In genomic region chr6:159968295-159969203, GRCh38 we compare ENCODE assay signal across 8 cellular contexts. TPM values are rescaled to one million over a fixed set of nuclear protein-coding genes. Genes with fewer than 3 reads are reported as not detected.
DNase-seq lines count a peak whose midpoint lies in the region; ATAC-seq, FAIRE-seq and TF ChIP-seq lines count a peak whose summit lies in the region.

Gene IGF2R (plus strand): TSS chr6:159969082. CDS start chr6:159969247, 165 bp downstream.

- peak; percentile 99 for DNase-seq in D341Med (ENCODE audit: low spot score)
- peak; percentile 83 for DNase-seq in HTR-8/SVneo (ENCODE audit: insufficient read length, low spot score)
- DNase-seq in OCI-LY7 (ENCODE audit: low spot score), result peak; percentile 96
- peak; percentile 89 for DNase-seq in activated T-cell treated with anti-CD3 and anti-CD28 coated beads for 24 hours (ENCODE audit: low read depth)
- peak; percentile 94 for DNase-seq in epidermal melanocyte (ENCODE audit: insufficient read length, low spot score)
- peak; percentile 90 to 94 for DNase-seq in stimulated activated CD8-positive, alpha-beta memory T cell treated with anti-CD3 and anti-CD28 coated beads, Interleukin-2, amount 100 ng/mL, for 48 hours (ENCODE audit: low read depth in 2 of 2)

- H3K9me2 ChIP-seq in OCI-LY7 (ENCODE audit: insufficient read depth, low read length), result no peaks in the 10 kb centered on the region

- H3K27ac ChIP-seq in OCI-LY7 (ENCODE audit: low read depth, low read length, poor library complexity, severe bottlenecking), result peak within 1 kb of the TSS; percentile 19

- H3K27me3 ChIP-seq in mononuclear cell (ENCODE audit: insufficient read depth, low read length), result no peaks in the 10 kb centered on the region

- intact Hi-C loops in OCI-LY7 (cut with micrococcal nuclease; ENCODE audit: unreplicated experiment), result loop anchor here (1.0 to 10.0 kb wide), 3 partner anchors 11 to 276 kb away; partner anchors contain the start of genes MRPL18 and SOD2

- H3K4me3 ChIP-seq in OCI-LY7 (ENCODE audit: low read depth, low read length, poor library complexity, severe bottlenecking), result peak within 1 kb of the TSS; percentile 92
- peak within 1 kb of the TSS; percentile 77 for H3K4me3 ChIP-seq in mononuclear cell (ENCODE audit: low read length)

- no peaks in the 10 kb centered on the region for H3K36me3 ChIP-seq in OCI-LY7 (ENCODE audit: insufficient read depth, low read length)

- peaks cover 17% of the 10 kb centered on the region for H3K4me1 ChIP-seq in OCI-LY7 (ENCODE audit: insufficient read depth, low read length, poor library complexity, severe bottlenecking)
- H3K4me1 ChIP-seq in mononuclear cell (ENCODE audit: insufficient read depth, low read length), result peaks cover 66% of the 10 kb centered on the region

- ATAC-seq in GM21367 (IDR thresholded peaks at IDR 0.05; ENCODE audit: unreplicated experiment), result peak; percentile 72

- peaks cover 11% of the 10 kb centered on the region; the same call in 1 of the 2 replicates for H4K20me1 ChIP-seq in OCI-LY7 (ENCODE audit: insufficient read depth, low read length)

- CTCF ChIA-PET in OCI-LY7 (lab: Charles Lee; ENCODE audit: unreplicated experiment), result interaction anchor here (0.5 to 0.9 kb wide), 3 partner anchors 12 to 241 kb away, joined by 3 to 4 read pairs (median 3); partner anchors contain the start of gene WTAP

- POLR2A ChIA-PET in OCI-LY7 (lab: Charles Lee), result interaction anchor here (0.8 to 1.8 kb wide), 12 partner anchors 8 to 242 kb away, joined by 3 to 10 read pairs (median 6); partner anchors contain the start of genes MRPL18 and WTAP

- peak within 1 kb of the TSS; percentile 85 for H3K4me2 ChIP-seq in OCI-LY7 (ENCODE audit: low read length)

- peaks cover 38% of the 10 kb centered on the region; the same call in 1 of the 2 replicates for H3K79me2 ChIP-seq in OCI-LY7 (ENCODE audit: insufficient read depth, low read depth, low read length)

- peak within 1 kb of the TSS; percentile 89 for H2AFZ ChIP-seq in OCI-LY7 (ENCODE audit: low read length)

- H3K9me3 ChIP-seq in OCI-LY7 (ENCODE audit: low read length), result no peaks in the 10 kb centered on the region
- no peaks in the 10 kb centered on the region for H3K9me3 ChIP-seq in mononuclear cell (ENCODE audit: low read depth, low read length)

- no peak for TF ChIP-seq CTCF in OCI-LY7 (conservative IDR thresholded peaks at IDR 0.05; ENCODE audit: low read length)

- BruUV-seq in OCI-LY7 (replicated peaks; lab: Mats Ljungman, UMichigan), result TSS peak; percentile 95

- peak; percentile 38 for FAIRE-seq in HTR-8/SVneo (lab: Jason Lieb, UNC)

RNA-seq across cellular contexts. Expression of gene IGF2R, which starts in this region (rescaled TPM):
- 17.9 and 19.3 TPM in 2 replicates for total RNA-seq in OCI-LY7 (2014; rRNA removed; shearing (Covaris generic))
- total RNA-seq in OCI-LY7 (2022), result 33.8 and 37.6 TPM in 2 replicates
- total RNA-seq in mononuclear cell, result 49.3 TPM

Comparison
In these comparisons a context has a peak if more than half of its experiments do, and no peak if none do; other contexts are left out.
1. Peak in every context shown above with its lines: DNase-seq, ATAC-seq, H3K4me3 ChIP-seq and H3K27ac ChIP-seq.